In the genomic region with DNA sequence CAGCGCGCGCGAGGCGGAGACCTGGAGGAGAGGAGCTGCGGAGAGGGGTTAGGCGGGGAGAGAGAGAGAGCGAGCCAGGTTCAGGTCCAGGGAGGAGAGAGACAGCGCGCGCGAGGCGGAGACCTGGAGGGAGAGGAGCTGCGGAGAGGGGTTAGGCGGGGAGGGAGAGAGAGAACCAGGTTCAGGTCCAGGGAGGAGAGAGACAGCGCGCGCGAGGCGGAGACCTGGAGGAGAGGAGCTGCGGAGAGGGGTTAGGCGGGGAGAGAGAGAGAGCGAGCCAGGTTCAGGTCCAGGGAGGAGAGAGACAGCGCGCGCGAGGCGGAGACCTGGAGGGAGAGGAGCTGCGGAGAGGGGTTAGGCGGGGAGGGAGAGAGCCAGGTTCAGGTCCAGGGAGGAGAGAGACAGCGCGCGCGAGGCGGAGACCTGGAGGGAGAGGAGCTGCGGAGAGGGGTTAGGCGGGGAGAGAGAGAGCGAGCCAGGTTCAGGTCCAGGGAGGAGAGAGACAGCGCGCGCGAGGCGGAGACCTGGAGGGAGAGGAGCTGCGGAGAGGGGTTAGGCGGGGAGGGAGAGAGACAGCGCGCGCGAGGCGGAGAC, we compare ENCODE assay signal across 8 cellular contexts. TPM values are rescaled to one million over a fixed set of nuclear protein-coding genes. Genes with fewer than 3 reads are reported as not detected.
DNase-seq lines count a peak whose midpoint lies in the region; FAIRE-seq and TF ChIP-seq lines count a peak whose summit lies in the region.
"Not testable (repeated sequence)": the region's sequence is repeated elsewhere in the genome, so short reads cannot be mapped to it uniquely, and the experiment has no call there.

No MANE protein-coding gene starts in this region.

- peaks cover 23 to 85% (median 74%) of the 10 kb centered on the region in 11 experiments; a peak in 20 of 22 replicates for H4K20me1 ChIP-seq in BLaER1 treated with 17β-estradiol and CSF1 and Interleukin-3, amounts not matched to agents 10 nM and 100 nM
- H4K20me1 ChIP-seq in SK-N-SH (ENCODE audit: insufficient read depth), result not testable (repeated sequence)
- H4K20me1 ChIP-seq in H1 (replicated peaks in 1 of 2; ENCODE audit: control insufficient read depth in 1 of 2, insufficient read depth in 2 of 2, low read length in 2 of 2), result peaks cover 4 to 23% of the 10 kb centered on the region in 2 experiments

- TF ChIP-seq CTCF in SK-N-SH (IDR thresholded peaks at IDR 0.05); H1 (IDR thresholded peaks at IDR 0.05; ENCODE audit: control extremely low read depth in 1 of 3, insufficient read depth in 1 of 3, low read depth in 1 of 3, low read length in 3 of 3); stomach (IDR thresholded peaks at IDR 0.05): not testable (repeated sequence)

- H3F3A ChIP-seq in SK-N-SH (replicated peaks; ENCODE audit: insufficient read depth), result not testable (repeated sequence)

- H3K9ac ChIP-seq in BLaER1 treated with 17β-estradiol and CSF1 and Interleukin-3, amounts not matched to agents 10 nM and 100 nM, result peak overlapping the region in 2 of 11 experiments; percentile 78 to 89; a peak in 5 of 22 replicates
- H3K9ac ChIP-seq in SK-N-SH; H1 (replicated peaks in 1 of 4; ENCODE audit: extremely low read depth in 1 of 4, low read depth in 3 of 4, low read length in 3 of 4); iPS-20b (ENCODE audit: low read depth, low read length): not testable (repeated sequence)

- not testable (repeated sequence) for H3K9me3 Mint-ChIP-seq in activated naive CD8-positive, alpha-beta T cell (ENCODE audit: low read depth)

- H3K27ac Mint-ChIP-seq in activated naive CD8-positive, alpha-beta T cell, result not testable (repeated sequence)

- H3K9me3 ChIP-seq in BLaER1 treated with 17β-estradiol and CSF1 and Interleukin-3, amounts not matched to agents 10 nM and 100 nM (replicated peaks in 1 of 11); SK-N-SH; H1 (ENCODE audit: insufficient read depth in 2 of 2, low read depth in 1 of 2, low read length in 1 of 2); iPS-20b (ENCODE audit: insufficient read depth, low read depth, low read length); neuron (ENCODE audit: low read length); stomach: not testable (repeated sequence)

- H3K4me1 ChIP-seq in BLaER1 treated with 17β-estradiol and CSF1 and Interleukin-3, amounts not matched to agents 10 nM and 100 nM, result peaks cover 30 to 75% (median 61%) of the 10 kb centered on the region in 10 experiments
- H3K4me1 ChIP-seq in SK-N-SH (ENCODE audit: control insufficient read depth in 1 of 2, insufficient read depth in 2 of 2, low read depth in 1 of 2, low read length in 1 of 2), result peaks cover 0 to 21% of the 10 kb centered on the region in 2 experiments; a peak in 1 of 4 replicates
- H3K4me1 ChIP-seq in H1 (replicated peaks in 1 of 4; ENCODE audit: control insufficient read depth in 3 of 4, insufficient read depth in 4 of 4, low read length in 3 of 4), result peaks cover 0 to 11% (median 6%) of the 10 kb centered on the region in 4 experiments; a peak in 4 of 7 replicates
- not testable (repeated sequence) for H3K4me1 ChIP-seq in iPS-20b (ENCODE audit: insufficient read depth, low read length)
- H3K4me1 ChIP-seq in neuron (ENCODE audit: insufficient read depth, low read length), result peaks cover 21% of the 10 kb centered on the region
- peaks cover 21 to 46% (median 44%) of the 10 kb centered on the region in 4 donors for H3K4me1 ChIP-seq in stomach

- H3K14ac ChIP-seq in H1 (ENCODE audit: insufficient read length), result not testable (repeated sequence)

- not testable (repeated sequence) for H2AFZ ChIP-seq in SK-N-SH (ENCODE audit: low read depth); H1 (ENCODE audit: low read length); neuron (ENCODE audit: low read depth, low read length)

- not testable (repeated sequence) for TF ChIP-seq POLR2A in H1 (IDR thresholded peaks at IDR 0.05; ENCODE audit: control extremely low read depth in 1 of 2, low read depth in 2 of 2, low read length in 2 of 2); stomach (IDR thresholded peaks at IDR 0.05)

- H2BK20ac ChIP-seq in H1 (ENCODE audit: low read length), result not testable (repeated sequence)

- H3K79me1 ChIP-seq in H1 (ENCODE audit: low read depth, low read length), result not testable (repeated sequence)

- H3K4me3 Mint-ChIP-seq in activated naive CD8-positive, alpha-beta T cell, result peak overlapping the region; percentile 77

- H3K23ac ChIP-seq in H1 (ENCODE audit: insufficient read length), result not testable (repeated sequence)

- not testable (repeated sequence) for H3K27me3 Mint-ChIP-seq in activated naive CD8-positive, alpha-beta T cell

- not testable (repeated sequence) for H2AK5ac ChIP-seq in H1 (ENCODE audit: low read depth, low read length)

- 2% methylated on average over 46 of the region's 50 CpGs for WGBS in SK-N-SH (ENCODE audit: low lambda C conversion rate)
- no CpG with 5 or more reads among the region's 50 CpGs for WGBS in H1 (ENCODE audit: extremely low coverage in 1 of 2, insufficient coverage in 1 of 2, insufficient read length in 1 of 2, insufficient replicate concordance in 2 of 2, low coverage in 1 of 2, low lambda C conversion rate in 2 of 2, missing lambda C conversion rate in 1 of 2), 2 experiments
- WGBS in stomach, 5 donors, result 0 to 3% (median 0%) methylated on average over 2 to 44 of the region's 50 CpGs

- FAIRE-seq in HTR-8/SVneo (lab: Jason Lieb, UNC), result peak; percentile 57
- not testable (repeated sequence) for FAIRE-seq in H1 (lab: Jason Lieb, UNC)

- not testable (repeated sequence) for H2BK120ac ChIP-seq in H1 (replicated peaks; ENCODE audit: low read depth, low read length)

- H3K4ac ChIP-seq in H1 (replicated peaks; ENCODE audit: insufficient read length, low read depth, low read length), result not testable (repeated sequence)

- intact Hi-C loops in stomach (cut with DNase I; ENCODE audit: low total_unique reads), result not testable (repeated sequence)

- H3K36me3 ChIP-seq in BLaER1 treated with 17β-estradiol and CSF1 and Interleukin-3, amounts not matched to agents 10 nM and 100 nM, result peaks cover 9 to 22% (median 18%) of the 10 kb centered on the region in 11 experiments; a peak in 21 of 22 replicates
- H3K36me3 ChIP-seq in SK-N-SH (replicated peaks in 1 of 2; ENCODE audit: control insufficient read depth in 1 of 2, insufficient read depth in 2 of 2, low read length in 1 of 2); H1 (ENCODE audit: control insufficient read depth in 2 of 4, insufficient read depth in 4 of 4, low read length in 3 of 4); iPS-20b (ENCODE audit: insufficient read depth, low read depth, low read length): not testable (repeated sequence)
- peaks cover 15% of the 10 kb centered on the region for H3K36me3 ChIP-seq in neuron (ENCODE audit: insufficient read depth, low read length)
- H3K36me3 ChIP-seq in stomach, result peaks cover 0 to 19% (median 7%) of the 10 kb centered on the region in 4 donors

- H3K18ac ChIP-seq in H1 (ENCODE audit: extremely low read depth, low read length), result not testable (repeated sequence)

- H4K5ac ChIP-seq in H1 (ENCODE audit: insufficient read length, low read depth, low read length), result not testable (repeated sequence)

- TF ChIP-seq RAD21 in SK-N-SH (IDR thresholded peaks at IDR 0.05; ENCODE audit: low read length); H1 (IDR thresholded peaks at IDR 0.05 in 1 of 2, conservative IDR thresholded peaks at IDR 0.05 in 1 of 2; ENCODE audit: low read depth in 2 of 2, low read length in 2 of 2): not testable (repeated sequence)

- H4K91ac ChIP-seq in H1 (replicated peaks; ENCODE audit: insufficient read length, low read length), result not testable (repeated sequence)

- H3K27ac ChIP-seq in BLaER1 treated with 17β-estradiol and CSF1 and Interleukin-3, amounts not matched to agents 10 nM and 100 nM; SK-N-SH (ENCODE audit: low read depth in 2 of 2, low read length in 1 of 2); H1 (ENCODE audit: low read depth, low read length); iPS-20b (ENCODE audit: low read length); stomach: not testable (repeated sequence)

- H3K56ac ChIP-seq in H1 (replicated peaks; ENCODE audit: insufficient read length, low read depth, low read length), result not testable (repeated sequence)

- not testable (repeated sequence) for H3K36me3 Mint-ChIP-seq in activated naive CD8-positive, alpha-beta T cell

- H3K9me2 ChIP-seq in SK-N-SH, result not testable (repeated sequence)

- peak overlapping the region; percentile 69 to 88 (median 80); a peak in 19 of 20 replicates for H3K4me3 ChIP-seq in BLaER1 treated with 17β-estradiol and CSF1 and Interleukin-3, amounts not matched to agents 10 nM and 100 nM
- H3K4me3 ChIP-seq in SK-N-SH (ENCODE audit: low read depth in 2 of 2, low read length in 1 of 2) (peak overlapping the region in 1 of 2 experiments; percentile 86; a peak in 2 of 4 replicates), H1 (ENCODE audit: extremely low read depth in 1 of 4, insufficient read depth in 2 of 4, low read depth in 3 of 4, low read length in 4 of 4) (peak overlapping the region; percentile 63 to 76 (median 64)), iPS-20b (ENCODE audit: low read length) (peak overlapping the region; percentile 70), neuron (ENCODE audit: low read length) (peak overlapping the region; percentile 52), stomach (peak overlapping the region; percentile 90 to 99 (median 94))

- peaks cover 15% of the 10 kb centered on the region; the same call in 1 of the 2 replicates for H3K23me2 ChIP-seq in H1 (ENCODE audit: low read depth, low read length)

- H4K8ac ChIP-seq in H1 (ENCODE audit: extremely low read depth, insufficient read depth, low read length), result not testable (repeated sequence)

- peak overlapping the region; percentile 91 to 100 (median 99) for H3K4me2 ChIP-seq in BLaER1 treated with 17β-estradiol and CSF1 and Interleukin-3, amounts not matched to agents 10 nM and 100 nM
- H3K4me2 ChIP-seq in SK-N-SH, result peak overlapping the region; percentile 94
- peak overlapping the region; percentile 44 to 98 for H3K4me2 ChIP-seq in H1 (ENCODE audit: insufficient read depth in 1 of 2, low read depth in 2 of 2, low read length in 2 of 2)

- H2BK12ac ChIP-seq in H1 (ENCODE audit: low read depth, low read length), result not testable (repeated sequence)

- CTCF ChIA-PET in SK-N-SH (lab: Yijun Ruan, JAX), result interaction anchor here (0.8 to 1.7 kb wide), 2 partner anchors 28 to 286 kb away, joined by 3 to 6 read pairs; no protein-coding TSS in a partner anchor
- CTCF ChIA-PET in H1 (lab: Charles Lee; ENCODE audit: partially characterized antibody), result interaction anchor here (1.2 to 1.4 kb wide), 2 partner anchors 29 to 49 kb away, joined by 3 to 7 read pairs; no protein-coding TSS in a partner anchor

- not testable (repeated sequence) for TF ChIP-seq EP300 in SK-N-SH (IDR thresholded peaks at IDR 0.05; ENCODE audit: borderline replicate concordance in 1 of 2, low read depth in 1 of 2, low read length in 1 of 2); H1 (IDR thresholded peaks at IDR 0.05; ENCODE audit: borderline replicate concordance in 1 of 2, low read depth in 2 of 2, low read length in 2 of 2); stomach (IDR thresholded peaks at IDR 0.05)

- H3K27me3 ChIP-seq in BLaER1 treated with 17β-estradiol and CSF1 and Interleukin-3, amounts not matched to agents 10 nM and 100 nM, result peaks cover 40 to 62% (median 56%) of the 10 kb centered on the region in 11 experiments
- not testable (repeated sequence) for H3K27me3 ChIP-seq in SK-N-SH (ENCODE audit: insufficient read depth); neuron (ENCODE audit: insufficient read depth, low read length)
- H3K27me3 ChIP-seq in H1 (replicated peaks in 1 of 4; ENCODE audit: control insufficient read depth in 3 of 4, extremely low read depth in 1 of 4, insufficient read depth in 3 of 4, low read length in 3 of 4) (peaks cover 13 to 35% (median 28%) of the 10 kb centered on the region in 4 experiments), iPS-20b (ENCODE audit: insufficient read depth, low read length) (peaks cover 46% of the 10 kb centered on the region), stomach (peaks cover 24 to 57% (median 31%) of the 10 kb centered on the region in 3 donors)

- DNase-seq in HTR-8/SVneo (ENCODE audit: insufficient read length, low spot score); SK-N-SH; H1 (ENCODE audit: low read depth in 1 of 2, low spot score in 2 of 2); stomach: not testable (repeated sequence)

- H2BK5ac ChIP-seq in H1 (ENCODE audit: low read depth, low read length), result not testable (repeated sequence)

- H3K79me2 ChIP-seq in SK-N-SH (ENCODE audit: insufficient read depth); H1 (ENCODE audit: control insufficient read depth in 1 of 2, insufficient read depth in 2 of 2, low read length in 2 of 2): not testable (repeated sequence)

- POLR2A ChIA-PET in SK-N-SH (lab: Yijun Ruan, JAX), result not testable (repeated sequence)
- POLR2A ChIA-PET in H1 (lab: Charles Lee; ENCODE audit: partially characterized antibody), result interaction anchor here (0.9 to 2.0 kb wide), 6 partner anchors 14 to 59 kb away, joined by 3 to 5 read pairs (median 4); no protein-coding TSS in a partner anchor

- not testable (repeated sequence) for H2BK15ac ChIP-seq in H1 (ENCODE audit: low read length)

- H3K4me1 Mint-ChIP-seq in activated naive CD8-positive, alpha-beta T cell (ENCODE audit: low read depth), result peaks cover 23% of the 10 kb centered on the region

RNA-seq across cellular contexts. Expression of a gene that starts 31.4 kb away (rescaled TPM):
- polyA plus RNA-seq in SK-N-SH (2012; rRNA removed) (23.0 and 25.7 TPM in 2 replicates), H1 (2011; rRNA removed) (14.4 and 19.5 TPM in 2 replicates), stomach (10 to 100 TPM; 29.9 to 38.8 (median 33.6) TPM)
- 12.9 and 16.6 TPM in 2 replicates for polyA plus RNA-seq in SK-N-SH (2012; cell fraction: cytosol; rRNA removed)
- polyA plus RNA-seq in SK-N-SH (2012; cell fraction: nucleus; rRNA removed), result 58.8 and 60.0 TPM in 2 replicates
- 27.5 and 30.0 TPM in 2 replicates for total RNA-seq in H1 (2021; fragmentation: NEBNext Ultra II Directional; extraction: Animal tissue kit (Norgen Biotek cat#: 25700))
- 17.3 TPM for polyA plus RNA-seq in H1 (2011; cell fraction: cytosol; rRNA removed)
- 38.7 TPM for polyA plus RNA-seq in H1 (2011; cell fraction: nucleus; rRNA removed)
- polyA plus RNA-seq in H1 (2012, experiment 1 of 2), result 24.9 to 34.9 TPM (median 31.8 TPM) in 4 replicates
- 19.3 TPM for polyA plus RNA-seq in H1 (2012, experiment 2 of 2)
- 16.3 TPM for polyA plus RNA-seq in H1 (2013, experiment 1 of 2)
- 14.9 TPM for polyA plus RNA-seq in H1 (2013, experiment 2 of 2)
- polyA minus RNA-seq in H1 (2011; rRNA and poly(A)+ RNA removed), result 16.7 and 19.2 TPM in 2 replicates
- 12.9 TPM for polyA minus RNA-seq in H1 (2011; cell fraction: cytosol; rRNA and poly(A)+ RNA removed)
- polyA minus RNA-seq in H1 (2011; cell fraction: nucleus; rRNA and poly(A)+ RNA removed), result 14.7 TPM
- 100 to 1,000 TPM in 1 of 5 donors, 10 to 100 TPM in 4; 52.7 to 133 (median 77.7) TPM for total RNA-seq in stomach

RNA-seq across cellular contexts. Expression of a gene that starts 49.9 kb away (rescaled TPM):
- polyA plus RNA-seq in SK-N-SH (2012; rRNA removed), result 1.9 and 2.1 TPM in 2 replicates
- polyA plus RNA-seq in SK-N-SH (2012; cell fraction: cytosol; rRNA removed), result 1.2 and 2.0 TPM in 2 replicates
- 1.8 and 2.3 TPM in 2 replicates for polyA plus RNA-seq in SK-N-SH (2012; cell fraction: nucleus; rRNA removed)
- total RNA-seq in H1 (2021; fragmentation: NEBNext Ultra II Directional; extraction: Animal tissue kit (Norgen Biotek cat#: 25700)), result 0.95 and 1.1 TPM in 2 replicates
- polyA plus RNA-seq in H1 (2011; rRNA removed), result 1.0 and 1.3 TPM in 2 replicates
- 1.4 TPM for polyA plus RNA-seq in H1 (2011; cell fraction: cytosol; rRNA removed)
- polyA plus RNA-seq in H1 (2011; cell fraction: nucleus; rRNA removed), result 1.9 TPM
- polyA plus RNA-seq in H1 (2012, experiment 1 of 2), result 1.1 to 1.3 TPM (median 1.2 TPM) in 4 replicates
- polyA plus RNA-seq in H1 (2012, experiment 2 of 2), result 1.6 TPM
- polyA plus RNA-seq in H1 (2013, experiment 1 of 2), result 1.5 TPM
- polyA plus RNA-seq in H1 (2013, experiment 2 of 2), result 1.2 TPM
- polyA minus RNA-seq in H1 (2011; rRNA and poly(A)+ RNA removed), result 0.46 and 0.47 TPM in 2 replicates
- 0.95 TPM for polyA minus RNA-seq in H1 (2011; cell fraction: cytosol; rRNA and poly(A)+ RNA removed)
- polyA minus RNA-seq in H1 (2011; cell fraction: nucleus; rRNA and poly(A)+ RNA removed), result 1.4 TPM
- total RNA-seq in stomach, result 100 to 1,000 TPM in 2 of 5 donors, 10 to 100 TPM in 2, 1 to 10 TPM in 1; 7.8 to 142 (median 68.0) TPM
- 10 to 100 TPM in 1 of 3 donors, 1 to 10 TPM in 2; 2.7 to 15.7 (median 5.9) TPM for polyA plus RNA-seq in stomach
